8 cellular contexts compared by ENCODE assay signal in the genomic region with DNA sequence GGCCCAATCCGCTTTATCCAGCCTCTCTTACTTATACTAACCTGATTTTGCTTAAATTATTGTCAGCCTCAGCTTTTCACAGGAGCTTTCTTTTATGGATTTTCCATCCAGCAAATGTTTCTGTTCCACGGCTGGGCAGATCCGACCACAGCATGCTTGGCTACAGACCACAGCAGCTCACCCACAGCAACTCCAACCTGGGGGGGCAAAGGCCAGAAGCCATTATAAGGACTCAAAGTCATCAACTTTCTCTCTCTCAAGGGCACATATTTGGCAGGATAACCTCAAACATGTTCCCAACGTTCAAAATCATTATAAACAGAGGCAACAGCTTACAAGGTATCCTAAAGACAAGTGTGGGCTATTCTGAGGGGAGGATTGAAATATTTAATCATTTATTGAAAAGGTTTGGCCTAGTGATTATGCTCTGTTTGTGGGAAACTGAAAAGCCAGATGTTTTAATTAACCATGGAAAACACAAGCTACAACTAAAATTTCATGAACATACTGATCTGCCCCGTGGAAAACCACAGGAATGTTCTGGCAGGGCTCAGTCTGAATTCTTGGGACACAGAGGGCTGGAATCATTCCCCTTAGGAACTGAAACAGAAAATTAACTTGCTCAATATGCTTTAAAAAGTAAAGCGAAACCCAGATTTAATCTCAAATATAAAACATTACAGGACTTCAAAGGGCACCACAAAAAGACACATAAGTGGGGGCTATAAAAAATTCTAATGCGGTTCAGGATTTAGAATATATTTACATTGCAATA.
DNase-seq lines count a peak whose midpoint lies in the region; ATAC-seq and TF ChIP-seq lines count a peak whose summit lies in the region.

No MANE protein-coding gene starts in this region.

- H3K9me2 ChIP-seq in GM23248 (ENCODE audit: insufficient read depth) (no peaks in the 10 kb centered on the region), hepatocyte (replicated peaks; ENCODE audit: insufficient read depth) (no peaks in the 10 kb centered on the region)

- no peaks in the 10 kb centered on the region for H3K9me3 ChIP-seq in GM23248 (ENCODE audit: low read depth)
- no peaks in the 10 kb centered on the region for H3K9me3 ChIP-seq in hepatocyte (ENCODE audit: low read depth)
- H3K9me3 ChIP-seq in skeletal muscle satellite cell (replicated peaks; ENCODE audit: low read length), result no peaks in the 10 kb centered on the region

- H4K20me1 ChIP-seq in GM23248 (ENCODE audit: insufficient read depth) (no peaks in the 10 kb centered on the region), hepatocyte (ENCODE audit: insufficient read depth, poor library complexity, severe bottlenecking) (no peaks in the 10 kb centered on the region)

- peak overlapping the region; percentile 92 for H3K27ac ChIP-seq in GM23248
- H3K27ac ChIP-seq in hepatocyte, result peak overlapping the region; percentile 88

- H3K4me1 ChIP-seq in GM23248 (ENCODE audit: insufficient read depth), result peaks cover 69% of the 10 kb centered on the region
- peaks cover 45% of the 10 kb centered on the region for H3K4me1 ChIP-seq in hepatocyte (ENCODE audit: insufficient read depth)
- peaks cover 70% of the 10 kb centered on the region for H3K4me1 ChIP-seq in skeletal muscle satellite cell (ENCODE audit: control insufficient read depth, insufficient read depth, low read length)

- H3K4me2 ChIP-seq in GM23248 (ENCODE audit: unreplicated experiment) (peak overlapping the region; percentile 79), hepatocyte (peak overlapping the region; percentile 46), skeletal muscle satellite cell (ENCODE audit: low read length) (peak overlapping the region; percentile 75)

- DNase-seq in GM23248 (peak; percentile 94), astrocyte of the cerebellum (ENCODE audit: low read depth) (peak; percentile 98), hepatocyte (ENCODE audit: low spot score) (peak; percentile 52)
- DNase-seq in stimulated activated CD4-positive, alpha-beta T cell treated with anti-CD3 and anti-CD28 coated beads, Interleukin-4, amount 100 ng/mL, for 24 hours, result no peak
- no peak for DNase-seq in activated CD4-positive, alpha-beta T cell treated with anti-CD3 and anti-CD28 coated beads for 1 hour

- TF ChIP-seq CTCF in astrocyte of the cerebellum (IDR thresholded peaks at IDR 0.05; ENCODE audit: low read depth, low read length, missing control alignments) (no peak), hepatocyte (IDR thresholded peaks at IDR 0.05; ENCODE audit: poor library complexity) (no peak)

- in situ Hi-C loops in GM23248 (cut with MboI) (no loop called here), astrocyte of the cerebellum (cut with HindIII; ENCODE audit: low sequenced_read_pairs) (no loop called here)

- H2AFZ ChIP-seq in GM23248, result 0 out of 2 replicates have a peak overlapping the region, but pooled peaks have one; percentile 1
- H2AFZ ChIP-seq in hepatocyte, result no peak overlapping the region

- peak overlapping the region; percentile 75 for H3K9ac ChIP-seq in GM23248
- peak overlapping the region; percentile 79 for H3K9ac ChIP-seq in skeletal muscle satellite cell (ENCODE audit: low read depth, low read length)

- peaks cover 81% of the 10 kb centered on the region for H3F3A ChIP-seq in GM23248 (ENCODE audit: insufficient read depth)

- H3K79me2 ChIP-seq in GM23248 (ENCODE audit: insufficient read depth) (peaks cover 58% of the 10 kb centered on the region), hepatocyte (peaks cover 57% of the 10 kb centered on the region)

- no peaks in the 10 kb centered on the region for H3K27me3 ChIP-seq in GM23248 (replicated peaks; ENCODE audit: insufficient read depth)
- no peaks in the 10 kb centered on the region for H3K27me3 ChIP-seq in hepatocyte
- no peaks in the 10 kb centered on the region for H3K27me3 ChIP-seq in skeletal muscle satellite cell (ENCODE audit: control insufficient read depth, insufficient read depth, low read length)

- H3K4me3 ChIP-seq in GM23248 (peak overlapping the region; percentile 63), astrocyte of the cerebellum (ENCODE audit: low read depth, low read length) (peak overlapping the region; percentile 6), hepatocyte (no peak overlapping the region), skeletal muscle satellite cell (ENCODE audit: low read length) (peak overlapping the region; percentile 30)

- ATAC-seq in GM18519 (IDR thresholded peaks at IDR 0.05; ENCODE audit: low FRiP score, unreplicated experiment) (no peak), HG03354 (IDR thresholded peaks at IDR 0.05; ENCODE audit: poor library complexity, severe bottlenecking, unreplicated experiment) (no peak)

- 2 to 5% methylated on average over 7 of the region's 7 CpGs for WGBS in GM23248 (ENCODE audit: low coverage in 1 of 2, low lambda C conversion rate in 2 of 2, missing lambda C conversion rate in 2 of 2), 2 experiments
- WGBS in hepatocyte (ENCODE audit: low lambda C conversion rate, missing lambda C conversion rate), result 42% methylated on average over 7 of the region's 7 CpGs

- H3K36me3 ChIP-seq in GM23248 (ENCODE audit: low read depth) (no peaks in the 10 kb centered on the region), hepatocyte (replicated peaks; ENCODE audit: insufficient read depth, low read depth) (no peaks in the 10 kb centered on the region), skeletal muscle satellite cell (ENCODE audit: insufficient read depth, low read length) (peaks cover 18% of the 10 kb centered on the region)

Comparison
In these comparisons a context has a peak if more than half of its experiments do, and no peak if none do; other contexts are left out.
1. DNase-seq: peak in GM23248 (single experiment), astrocyte of the cerebellum (single experiment) and hepatocyte (single experiment); none in stimulated activated CD4-positive, alpha-beta T cell treated with anti-CD3 and anti-CD28 coated beads, Interleukin-4, amount 100 ng/mL, for 24 hours (single experiment) and activated CD4-positive, alpha-beta T cell treated with anti-CD3 and anti-CD28 coated beads for 1 hour (single experiment).
2. Peak in every context shown above with its lines, with median percentiles within 50 percentile points of each other: H3K4me2 ChIP-seq.